Comparison of ENCODE assay signal across 24 cellular contexts in genomic region chr18:35352283-35352682, GRCh38. TPM values are rescaled to one million over a fixed set of nuclear protein-coding genes. Genes with fewer than 3 reads are reported as not detected.
DNase-seq lines count a peak whose midpoint lies in the region; ATAC-seq, FAIRE-seq and TF ChIP-seq lines count a peak whose summit lies in the region.
"Had no signal": no experiment of that assay in that cellular context is flagged by ENCODE, and none has a peak within 500 bp of the region (broad histone marks: within the 10 kb centered on the region; RNA-seq: fewer than 3 reads in every experiment).

No MANE protein-coding gene starts in this region.

- no peak for DNase-seq in A549 (ENCODE audit: low read depth in 1 of 2, low spot score in 1 of 2)
- DNase-seq in GM23338 (ENCODE audit: low spot score), result peak; percentile 35
- no peak for DNase-seq in K562 (ENCODE audit: extremely low read depth in 1 of 4, low spot score in 3 of 4)
- peak; percentile 37 for DNase-seq in mesendoderm
- DNase-seq: 8988T; AML-193; Caco-2; Calu3; CD4-positive, alpha-beta T cell; CD8-positive, alpha-beta T cell; DMS79 treated with DMSO at 0.1 percent for 48 hours; GDM1 had no signal

- no peak overlapping the region for H2BK120ac ChIP-seq in mesendoderm (ENCODE audit: low read depth, low read length)

- POLR2A ChIA-PET in A549 (lab: Yijun Ruan, JAX), result no interaction called here
- POLR2A ChIA-PET in K562 (lab: Yijun Ruan, JAX), result interaction anchor here (1.3 kb wide), 1 partner anchor 343 kb away, joined by 3 read pairs; no protein-coding TSS in a partner anchor

- TF ChIP-seq POLR2A in A549 (IDR thresholded peaks at IDR 0.05; ENCODE audit: low read length), result no peak
- TF ChIP-seq POLR2A in K562 (conservative IDR thresholded peaks at IDR 0.05), result no peak

- no peak overlapping the region for H3K9ac ChIP-seq in K562 (ENCODE audit: insufficient read depth in 1 of 2, low read depth in 2 of 2, low read length in 2 of 2)
- no peak overlapping the region for H3K9ac ChIP-seq in mesendoderm (ENCODE audit: low read length)
- H3K9ac ChIP-seq: BLaER1 treated with 17β-estradiol and CSF1 and Interleukin-3, amounts not matched to agents 10 nM and 100 nM had no signal

- H3K27me3 Mint-ChIP-seq in GM23338 (ENCODE audit: insufficient read depth, low read depth, poor library complexity), result no peaks in the 10 kb centered on the region
- H3K27me3 Mint-ChIP-seq: B cell; CD4-positive, alpha-beta T cell had no signal

- no peak overlapping the region for H3K4me3 Mint-ChIP-seq in GM23338
- H3K4me3 Mint-ChIP-seq: B cell; CD4-positive, alpha-beta T cell; CD8-positive, alpha-beta T cell had no signal

- TF ChIP-seq EP300 in A549 (IDR thresholded peaks at IDR 0.05) (no peak), K562 (IDR thresholded peaks at IDR 0.05; ENCODE audit: low read length) (no peak)

- H3K79me2 ChIP-seq in GM23338 (replicated peaks; ENCODE audit: insufficient read depth) (no peaks in the 10 kb centered on the region), K562 (ENCODE audit: control insufficient read depth, insufficient read depth, low read length) (no peaks in the 10 kb centered on the region), mesendoderm (ENCODE audit: control insufficient read depth, insufficient read depth, low read length) (no peaks in the 10 kb centered on the region)

- H3K23ac ChIP-seq in mesendoderm (ENCODE audit: low read length), result no peak overlapping the region

- H3K9me3 ChIP-seq in A549 (peaks cover 14% of the 10 kb centered on the region), K562 (replicated peaks; ENCODE audit: control insufficient read depth, insufficient read depth, low read depth, low read length) (no peaks in the 10 kb centered on the region; the same call in 1 of the 2 replicates)
- H3K9me3 ChIP-seq: Caco-2 had no signal

- H3K4me2 ChIP-seq in A549 (no peak overlapping the region), GM23338 (no peak overlapping the region), K562 (ENCODE audit: insufficient read depth, low read length) (no peak overlapping the region), mesendoderm (ENCODE audit: low read length) (no peak overlapping the region)
- H3K4me2 ChIP-seq: BLaER1 treated with 17β-estradiol and CSF1 and Interleukin-3, amounts not matched to agents 10 nM and 100 nM had no signal

- intact Hi-C loops in K562 (cut with micrococcal nuclease), result no loop called here

- FAIRE-seq in A549 (lab: Jason Lieb, UNC) (no peak), K562 (lab: Jason Lieb, UNC) (no peak)
- FAIRE-seq: A204.1, D721Med, GM12878, GM12892, GM18507, GM19239 had no signal

- in situ Hi-C loops in K562 (cut with MboI), result no loop called here

- H4K20me1 ChIP-seq in GM23338 (replicated peaks; ENCODE audit: insufficient read depth) (no peaks in the 10 kb centered on the region), K562 (replicated peaks; ENCODE audit: control insufficient read depth, insufficient read depth, low read length) (no peaks in the 10 kb centered on the region)
- H4K20me1 ChIP-seq: BLaER1 treated with 17β-estradiol and CSF1 and Interleukin-3, amounts not matched to agents 10 nM and 100 nM had no signal

- no peak for TF ChIP-seq CTCF in A549 (IDR thresholded peaks at IDR 0.05)
- no peak for TF ChIP-seq CTCF in GM23338 (conservative IDR thresholded peaks at IDR 0.05; ENCODE audit: low read depth in 2 of 2)
- no peak for TF ChIP-seq CTCF in K562 (IDR thresholded peaks at IDR 0.05 in 2 of 3, conservative IDR thresholded peaks at IDR 0.05 in 1 of 3; ENCODE audit: insufficient read depth in 2 of 3, low read depth in 1 of 3, low read length in 3 of 3)

- H4K8ac ChIP-seq in mesendoderm (ENCODE audit: low read depth, low read length), result no peak overlapping the region

- H3K27ac ChIP-seq in A549 (no peak overlapping the region), GM23338 (ENCODE audit: low read depth) (no peak overlapping the region), K562 (ENCODE audit: extremely low read depth, low read depth, low read length) (no peak overlapping the region), mesendoderm (ENCODE audit: low read depth, low read length) (no peak overlapping the region)
- H3K27ac ChIP-seq: BLaER1 treated with 17β-estradiol and CSF1 and Interleukin-3, amounts not matched to agents 10 nM and 100 nM; C4-2B had no signal

- H3K9me3 Mint-ChIP-seq in GM23338, result peaks cover 36% of the 10 kb centered on the region

- H3K4me1 ChIP-seq in A549, result no peaks in the 10 kb centered on the region
- H3K4me1 ChIP-seq in GM23338 (ENCODE audit: insufficient read depth), result 0 out of 2 replicates have a peak, but pooled peaks cover 16% of the 10 kb centered on the region
- H3K4me1 ChIP-seq in K562 (replicated peaks in 1 of 2; ENCODE audit: control insufficient read depth in 2 of 2, insufficient read depth in 2 of 2, low read length in 2 of 2), result no peaks in the 10 kb centered on the region
- H3K4me1 ChIP-seq in mesendoderm (ENCODE audit: control insufficient read depth, low read depth, low read length), result peaks cover 3% of the 10 kb centered on the region
- H3K4me1 ChIP-seq: BLaER1 treated with 17β-estradiol and CSF1 and Interleukin-3, amounts not matched to agents 10 nM and 100 nM; Caco-2 had no signal

- BruUV-seq in K562 (replicated peaks; lab: Mats Ljungman, UMichigan), result no TSS peak

- ATAC-seq in A549 (no peak), GM23338 (no peak), K562 (no peak), HG03442 (IDR thresholded peaks at IDR 0.05; ENCODE audit: unreplicated experiment) (no peak), GM18867 (IDR thresholded peaks at IDR 0.05; ENCODE audit: unreplicated experiment) (no peak), HG03432 (IDR thresholded peaks at IDR 0.05; ENCODE audit: unreplicated experiment) (no peak)
- ATAC-seq: CD8-positive, alpha-beta T cell; GM12878 had no signal

- H3K56ac ChIP-seq in mesendoderm (ENCODE audit: low read length), result no peak overlapping the region

- H2BK15ac ChIP-seq in mesendoderm (replicated peaks; ENCODE audit: low read depth), result no peak overlapping the region

- no peaks in the 10 kb centered on the region for H3K36me3 ChIP-seq in GM23338 (ENCODE audit: insufficient read depth)
- no peaks in the 10 kb centered on the region for H3K36me3 ChIP-seq in K562 (ENCODE audit: control insufficient read depth, insufficient read depth, low read length)
- no peaks in the 10 kb centered on the region for H3K36me3 ChIP-seq in mesendoderm (ENCODE audit: control insufficient read depth, insufficient read depth, low read length)

- CTCF ChIA-PET in A549 (lab: Yijun Ruan, JAX), result interaction anchor here (0.9 kb wide), 1 partner anchor 121 kb away, joined by 3 read pairs; no protein-coding TSS in a partner anchor
- CTCF ChIA-PET in K562 (lab: Yijun Ruan, JAX; ENCODE audit: low intra/inter-chr PET ratio), result no interaction called here

- H4K5ac ChIP-seq in mesendoderm (ENCODE audit: low read length), result no peak overlapping the region

- TF ChIP-seq RAD21 in A549 (conservative IDR thresholded peaks at IDR 0.05 in 1 of 2, IDR thresholded peaks at IDR 0.05 in 1 of 2) (no peak), K562 (CRISPR knock-in tag; conservative IDR thresholded peaks at IDR 0.05 in 1 of 2, IDR thresholded peaks at IDR 0.05 in 1 of 2) (no peak)

- WGBS in A549 (ENCODE audit: missing lambda C conversion rate), result 9% methylated on average over 2 of the region's 2 CpGs
- WGBS in K562 (ENCODE audit: insufficient coverage, low coverage, missing lambda C conversion rate), result 9% methylated on average over 2 of the region's 2 CpGs
- WGBS in mesendoderm (ENCODE audit: extremely low coverage, insufficient coverage, low lambda C conversion rate), result no CpG with 5 or more reads among the region's 2 CpGs

- no peaks in the 10 kb centered on the region; the same call in 1 of the 2 replicates for H3F3A ChIP-seq in GM23338 (replicated peaks; ENCODE audit: low read depth)

- no peak overlapping the region for H3K4ac ChIP-seq in mesendoderm (ENCODE audit: low read depth, low read length)

- no peaks in the 10 kb centered on the region for H3K9me1 ChIP-seq in K562 (ENCODE audit: control insufficient read depth, insufficient read depth, low read length)

- no peak overlapping the region for H3K18ac ChIP-seq in mesendoderm (ENCODE audit: low read length)

- peaks cover 20% of the 10 kb centered on the region for H3K36me3 Mint-ChIP-seq in GM23338 (ENCODE audit: low read depth)

- H3K4me3 ChIP-seq in A549 (no peak overlapping the region), GM23338 (no peak overlapping the region), K562 (no peak overlapping the region), mesendoderm (ENCODE audit: low read length) (no peak overlapping the region)
- H3K4me3 ChIP-seq: GM12878 had no signal

- H2AK5ac ChIP-seq in mesendoderm (ENCODE audit: low read length), result no peak overlapping the region

- H3K27ac Mint-ChIP-seq in GM23338, result no peak overlapping the region
- H3K27ac Mint-ChIP-seq: B cell; CD4-positive, alpha-beta T cell; CD8-positive, alpha-beta T cell had no signal

- peaks cover 26% of the 10 kb centered on the region for H3K4me1 Mint-ChIP-seq in GM23338

- no peak overlapping the region for H2BK5ac ChIP-seq in mesendoderm (ENCODE audit: low read length)

- H2AFZ ChIP-seq in GM23338 (no peak overlapping the region), K562 (ENCODE audit: low read depth, low read length) (no peak overlapping the region)

- no peaks in the 10 kb centered on the region for H3K9me2 ChIP-seq in GM23338 (ENCODE audit: insufficient read depth)

- H3K27me3 ChIP-seq in GM23338 (ENCODE audit: insufficient read depth), result no peaks in the 10 kb centered on the region
- H3K27me3 ChIP-seq in K562 (ENCODE audit: control insufficient read depth in 2 of 2, insufficient read depth in 2 of 2, low read length in 2 of 2), result no peaks in the 10 kb centered on the region
- no peaks in the 10 kb centered on the region for H3K27me3 ChIP-seq in mesendoderm (ENCODE audit: insufficient read depth, low read length, poor library complexity)
- H3K27me3 ChIP-seq: BLaER1 treated with 17β-estradiol and CSF1 and Interleukin-3, amounts not matched to agents 10 nM and 100 nM had no signal

- H3K79me1 ChIP-seq in mesendoderm (ENCODE audit: low read length), result no peaks in the 10 kb centered on the region

RNA-seq across cellular contexts. Expression of gene ZNF24, which starts 8.1 kb away (rescaled TPM):
- polyA plus RNA-seq in A549 (2011; rRNA removed) (21.5 and 28.4 TPM in 2 replicates), A549 (2017; fragmentation: RNase III; extraction: RNeasy Plus Mini Kit Qiagen cat#74134 plus additional on column Dnase treatment) (14.2 to 15.1 TPM (median 14.6 TPM) in 3 replicates), GM23338 (2016; fragmentation: Nextera tagmentation; extraction: Ambion mirVana) (57.9 and 75.2 TPM in 2 replicates), K562 (2011; rRNA removed) (51.8 and 54.1 TPM in 2 replicates), K562 (2014; fragmentation: Illumina TruSeq; extraction: Trizol) (43.7 and 52.3 TPM in 2 replicates), K562 (2014; fragmentation: Nextera tagmentation; extraction: Ambion mirVana) (10 to 100 TPM; 51.6 to 72.2 TPM), K562 (2014; rRNA removed) (33.7 and 35.7 TPM in 2 replicates)
- 3.0 and 3.2 TPM in 2 replicates for polyA plus RNA-seq in A549 (2012; cell fraction: cytosol; rRNA removed)
- polyA plus RNA-seq in A549 (2012; cell fraction: nucleus; rRNA removed), result 2.5 and 3.9 TPM in 2 replicates
- polyA minus RNA-seq in A549 (2011; rRNA and poly(A)+ RNA removed), result 14.9 and 39.1 TPM in 2 replicates
- 50.8 and 52.4 TPM in 2 replicates for total RNA-seq in GM23338 (2014; rRNA removed; shearing (Covaris generic))
- 27.7 and 57.5 TPM in 2 replicates for total RNA-seq in K562 (2011; cell fraction: chromatin; rRNA removed; ENCODE audit: low replicate concordance)
- 17.0 and 21.7 TPM in 2 replicates for total RNA-seq in K562 (2011; cell fraction: nucleolus; rRNA removed)
- total RNA-seq in K562 (2011; cell fraction: nucleoplasm; rRNA removed), result 38.3 and 54.1 TPM in 2 replicates
- total RNA-seq in K562 (2014; rRNA removed) (32.4 and 36.9 TPM in 2 replicates), K562 (2014; rRNA removed; fragmentation: Illumina TruSeq; extraction: Trizol) (67.4 and 76.1 TPM in 2 replicates), K562 (2015; rRNA removed; fragmentation: Illumina TruSeq; extraction: Trizol) (59.4 and 64.1 TPM in 2 replicates), K562 (2021) (69.8 and 72.8 TPM in 2 replicates)
- 8.4 and 26.9 TPM in 2 replicates for polyA plus RNA-seq in K562 (2011; cell fraction: cytosol; rRNA removed)
- 43.7 and 72.4 TPM in 2 replicates for polyA plus RNA-seq in K562 (2011; cell fraction: nucleus; rRNA removed)
- polyA plus RNA-seq in K562 (2012), result 36.9 and 43.6 TPM in 2 replicates
- 77.5 and 93.1 TPM in 2 replicates for polyA minus RNA-seq in K562 (2011; rRNA and poly(A)+ RNA removed)
- 20.0 and 25.0 TPM in 2 replicates for polyA minus RNA-seq in K562 (2011; cell fraction: cytosol; rRNA and poly(A)+ RNA removed)
- 35.1 and 73.0 TPM in 2 replicates for polyA minus RNA-seq in K562 (2011; cell fraction: nucleus; rRNA and poly(A)+ RNA removed)
- 35.8 TPM for polyA plus RNA-seq in mesendoderm (2013, experiment 1 of 2)
- 35.7 TPM for polyA plus RNA-seq in mesendoderm (2013, experiment 2 of 2)

RNA-seq across cellular contexts. Expression of gene ZNF396, which starts 24.9 kb away (rescaled TPM):
- polyA plus RNA-seq in A549 (2011; rRNA removed) (1.1 and 1.3 TPM in 2 replicates), A549 (2017; fragmentation: RNase III; extraction: RNeasy Plus Mini Kit Qiagen cat#74134 plus additional on column Dnase treatment) (0.76 to 1.1 TPM (median 0.94 TPM) in 3 replicates), GM23338 (2016; fragmentation: Nextera tagmentation; extraction: Ambion mirVana) (0.36 and 0.52 TPM in 2 replicates), K562 (2011; rRNA removed) (1.6 and 1.9 TPM in 2 replicates), K562 (2014; fragmentation: Illumina TruSeq; extraction: Trizol) (1.9 and 2.1 TPM in 2 replicates), K562 (2014; fragmentation: Nextera tagmentation; extraction: Ambion mirVana) (1 to 10 TPM; 2.0 to 2.3 TPM), K562 (2014; rRNA removed) (1.3 and 1.9 TPM in 2 replicates)
- 0.16 and 0.18 TPM in 2 replicates for polyA plus RNA-seq in A549 (2012; cell fraction: cytosol; rRNA removed)
- polyA plus RNA-seq in A549 (2012; cell fraction: nucleus; rRNA removed), result 0.29 and 0.31 TPM in 2 replicates
- polyA minus RNA-seq in A549 (2011; rRNA and poly(A)+ RNA removed), result 1.2 and 1.3 TPM in 2 replicates
- total RNA-seq in GM23338 (2014; rRNA removed; shearing (Covaris generic)), result 0.31 and 0.85 TPM in 2 replicates
- total RNA-seq in K562 (2011; cell fraction: chromatin; rRNA removed; ENCODE audit: low replicate concordance), result 1.9 and 3.1 TPM in 2 replicates
- 2.2 and 3.2 TPM in 2 replicates for total RNA-seq in K562 (2011; cell fraction: nucleolus; rRNA removed)
- 2.9 and 4.5 TPM in 2 replicates for total RNA-seq in K562 (2011; cell fraction: nucleoplasm; rRNA removed)
- total RNA-seq in K562 (2014; rRNA removed) (0.73 and 1.6 TPM in 2 replicates), K562 (2014; rRNA removed; fragmentation: Illumina TruSeq; extraction: Trizol) (2.1 and 2.4 TPM in 2 replicates), K562 (2015; rRNA removed; fragmentation: Illumina TruSeq; extraction: Trizol) (1.3 and 1.4 TPM in 2 replicates), K562 (2021) (1.2 and 2.0 TPM in 2 replicates)
- polyA plus RNA-seq in K562 (2011; cell fraction: cytosol; rRNA removed), result 0.40 and 0.80 TPM in 2 replicates
- polyA plus RNA-seq in K562 (2011; cell fraction: nucleus; rRNA removed), result 0.50 and 0.84 TPM in 2 replicates
- polyA plus RNA-seq in K562 (2012), result 1.3 and 3.4 TPM in 2 replicates
- 1.7 and 3.0 TPM in 2 replicates for polyA minus RNA-seq in K562 (2011; rRNA and poly(A)+ RNA removed)
- 0.73 and 0.86 TPM in 2 replicates for polyA minus RNA-seq in K562 (2011; cell fraction: cytosol; rRNA and poly(A)+ RNA removed)
- 1.1 and 3.8 TPM in 2 replicates for polyA minus RNA-seq in K562 (2011; cell fraction: nucleus; rRNA and poly(A)+ RNA removed)
- polyA plus RNA-seq in mesendoderm (2013, experiment 1 of 2), result 0.42 TPM
- 0.62 TPM for polyA plus RNA-seq in mesendoderm (2013, experiment 2 of 2)
- total RNA-seq: CD8-positive, alpha-beta T cell had no signal

Comparison
In these comparisons a context has a peak if more than half of its experiments do, and no peak if none do; other contexts are left out.
1. DNase-seq: peak in GM23338 (single experiment) and mesendoderm (single experiment); none in A549 (0 of 2) and K562 (0 of 4).
2. Of the 35 proteins assayed by ChIP-seq in both K562 and A549: peak only in K562: none; only in A549: none; in both: ZFP36; in neither: 34.